16 cellular contexts compared by ENCODE assay signal in the genomic region with DNA sequence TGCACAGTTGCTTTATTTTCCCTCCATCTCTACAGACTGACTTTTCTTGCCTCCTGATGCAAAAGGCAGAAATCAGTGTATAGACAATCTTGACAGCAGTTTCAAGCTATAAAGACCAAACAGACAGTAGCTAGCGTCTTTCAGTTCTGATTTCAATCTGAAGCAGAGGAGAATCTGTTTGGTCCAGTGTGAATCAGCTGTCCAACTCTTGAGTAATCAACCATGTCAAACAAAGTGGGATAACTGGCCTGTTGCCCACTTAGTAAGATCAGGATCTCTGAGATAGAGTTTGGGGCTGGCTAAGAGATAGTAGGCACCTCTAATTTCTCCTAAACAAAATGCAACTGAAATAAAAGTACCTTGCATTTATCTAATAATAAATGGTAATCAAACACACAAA.
DNase-seq lines count a peak whose midpoint lies in the region; ATAC-seq and TF ChIP-seq lines count a peak whose summit lies in the region.
"Had no signal": no experiment of that assay in that cellular context is flagged by ENCODE, and none has a peak within 500 bp of the region (broad histone marks: within the 10 kb centered on the region; RNA-seq: fewer than 3 reads in every experiment).

No MANE protein-coding gene starts in this region.

- H3K36me3 Mint-ChIP-seq in activated naive CD8-positive, alpha-beta T cell treated with anti-CD3 and anti-CD28 coated beads for 36 hours: no peaks in the 10 kb centered on the region
- H3K36me3 Mint-ChIP-seq: CD4-positive, alpha-beta memory T cell had no signal

- H3K4me1 ChIP-seq in OCI-LY7 (ENCODE audit: insufficient read depth, low read length, poor library complexity, severe bottlenecking): no peaks in the 10 kb centered on the region
- H3K4me1 ChIP-seq in PC-3 (ENCODE audit: insufficient read depth, low read length): peaks cover 3% of the 10 kb centered on the region; the same call in 1 of the 2 replicates
- H3K4me1 ChIP-seq in esophagus squamous epithelium: no peaks in the 10 kb centered on the region
- H3K4me1 ChIP-seq: HAP-1 had no signal

- POLR2A ChIA-PET in OCI-LY7 (lab: Charles Lee): interaction anchor here (0.6 to 1.8 kb wide), 3 partner anchors 11 to 13 kb away, joined by 3 to 8 read pairs (median 3); no protein-coding TSS in a partner anchor
- POLR2A ChIA-PET in PC-3 (lab: Charles Lee; ENCODE audit: unreplicated experiment): no interaction called here

- H3K9me2 ChIP-seq in OCI-LY7 (ENCODE audit: insufficient read depth, low read length): no peaks in the 10 kb centered on the region
- H3K9me2 ChIP-seq in PC-3 (replicated peaks; ENCODE audit: low read length): no peaks in the 10 kb centered on the region

- H3K4me1 Mint-ChIP-seq in activated naive CD8-positive, alpha-beta T cell treated with anti-CD3 and anti-CD28 coated beads for 36 hours: no peaks in the 10 kb centered on the region
- H3K4me1 Mint-ChIP-seq: CD4-positive, alpha-beta memory T cell had no signal

- WGBS in esophagus squamous epithelium, 2 donors: 35 to 75% methylated on average over 1 of the region's 1 CpG

- H3K36me3 ChIP-seq in OCI-LY7 (ENCODE audit: insufficient read depth, low read length): peaks cover 7% of the 10 kb centered on the region; the same call in 1 of the 2 replicates
- H3K36me3 ChIP-seq in PC-3 (ENCODE audit: low read depth, low read length): no peaks in the 10 kb centered on the region
- H3K36me3 ChIP-seq in esophagus squamous epithelium: no peaks in the 10 kb centered on the region
- H3K36me3 ChIP-seq: HAP-1 had no signal

- H3K27me3 Mint-ChIP-seq in activated naive CD8-positive, alpha-beta T cell treated with anti-CD3 and anti-CD28 coated beads for 36 hours: no peaks in the 10 kb centered on the region
- H3K27me3 Mint-ChIP-seq: CD4-positive, alpha-beta memory T cell had no signal

- intact Hi-C loops in OCI-LY7 (cut with micrococcal nuclease; ENCODE audit: unreplicated experiment) (no loop called here), PC-3 (cut with micrococcal nuclease) (loop anchor here (2.0 kb wide), 1 partner anchor 13 kb away; no protein-coding TSS in a partner anchor), esophagus squamous epithelium (cut with DNase I) (no loop called here)

- CTCF ChIA-PET in OCI-LY7 (lab: Charles Lee; ENCODE audit: unreplicated experiment): no interaction called here
- CTCF ChIA-PET in PC-3 (lab: Charles Lee): no interaction called here

- H3K79me2 ChIP-seq in OCI-LY7 (ENCODE audit: insufficient read depth, low read depth, low read length): no peaks in the 10 kb centered on the region
- no peaks in the 10 kb centered on the region for H3K79me2 ChIP-seq in PC-3 (ENCODE audit: low read length)

- H3K4me2 ChIP-seq in OCI-LY7 (ENCODE audit: low read length) (no peak overlapping the region), PC-3 (ENCODE audit: low read length) (no peak overlapping the region)

- no peak for TF ChIP-seq CTCF in OCI-LY7 (conservative IDR thresholded peaks at IDR 0.05; ENCODE audit: low read length)
- TF ChIP-seq CTCF in PC-3 (conservative IDR thresholded peaks at IDR 0.05; ENCODE audit: low read depth, low read length): no peak
- TF ChIP-seq CTCF in epithelial cell of proximal tubule (conservative IDR thresholded peaks at IDR 0.05; ENCODE audit: low read depth, low read length): no peak
- TF ChIP-seq CTCF in esophagus squamous epithelium (IDR thresholded peaks at IDR 0.05): no peak

- BruUV-seq in OCI-LY7 (replicated peaks; lab: Mats Ljungman, UMichigan): no TSS peak
- TSS peak; percentile 24 for BruUV-seq in PC-3 (replicated peaks; lab: Mats Ljungman, UMichigan)

- H2AFZ ChIP-seq in OCI-LY7 (ENCODE audit: low read length): peak overlapping the region; percentile 31; the same call in 1 of the 2 replicates
- no peak overlapping the region for H2AFZ ChIP-seq in PC-3 (ENCODE audit: low read length)

- no peak for TF ChIP-seq POLR2A in esophagus squamous epithelium (IDR thresholded peaks at IDR 0.05)

- H4K20me1 ChIP-seq in OCI-LY7 (ENCODE audit: insufficient read depth, low read length) (no peaks in the 10 kb centered on the region), PC-3 (ENCODE audit: low read length) (no peaks in the 10 kb centered on the region)

- H3K27ac ChIP-seq in OCI-LY7 (ENCODE audit: low read depth, low read length, poor library complexity, severe bottlenecking) (no peak overlapping the region), PC-3 (ENCODE audit: low read length) (no peak overlapping the region), esophagus squamous epithelium (no peak overlapping the region)

- H3K9ac ChIP-seq in PC-3 (ENCODE audit: low read length): no peak overlapping the region

- no peaks in the 10 kb centered on the region for H3F3A ChIP-seq in PC-3 (ENCODE audit: low read length, unreplicated experiment)

- H3K9me3 ChIP-seq in OCI-LY7 (ENCODE audit: low read length) (peaks cover 35% of the 10 kb centered on the region; the same call in 1 of the 2 replicates), PC-3 (ENCODE audit: low read length) (no peaks in the 10 kb centered on the region), esophagus squamous epithelium (no peaks in the 10 kb centered on the region)
- H3K9me3 ChIP-seq: HAP-1 had no signal

- DNase-seq in OCI-LY7 (ENCODE audit: low spot score) (no peak), PC-3 (peak; percentile 36), epithelial cell of proximal tubule (ENCODE audit: low read depth) (peak; percentile 15), renal cortical epithelial cell (ENCODE audit: low read depth) (peak; percentile 53), esophagus squamous epithelium (lab: John Stamatoyannopoulos, UW) (no peak)
- DNase-seq in activated naive CD8-positive, alpha-beta T cell treated with anti-CD3 and anti-CD28 coated beads for 36 hours: no peak
- DNase-seq: C1 segment of cervical spinal cord; Calu3; CD4-positive, alpha-beta memory T cell; COR-L47; DMS53; DMS79 treated with DMSO at 0.1 percent for 48 hours; GF-D8; GOT3; HFFc6 had no signal

- no peak overlapping the region for H3K4me3 ChIP-seq in OCI-LY7 (ENCODE audit: low read depth, low read length, poor library complexity, severe bottlenecking)
- no peak overlapping the region for H3K4me3 ChIP-seq in PC-3 (ENCODE audit: low read length)
- no peak overlapping the region for H3K4me3 ChIP-seq in epithelial cell of proximal tubule (ENCODE audit: low read depth, low read length)
- H3K4me3 ChIP-seq in esophagus squamous epithelium: no peak overlapping the region
- H3K4me3 ChIP-seq: HAP-1 had no signal

- H3K27me3 ChIP-seq in PC-3 (ENCODE audit: low read length) (no peaks in the 10 kb centered on the region), esophagus squamous epithelium (no peaks in the 10 kb centered on the region)

- H3K27ac Mint-ChIP-seq in activated naive CD8-positive, alpha-beta T cell treated with anti-CD3 and anti-CD28 coated beads for 36 hours: no peak overlapping the region
- H3K27ac Mint-ChIP-seq: CD4-positive, alpha-beta memory T cell; HFFc6 had no signal

- no peak overlapping the region for H3K4me3 Mint-ChIP-seq in activated naive CD8-positive, alpha-beta T cell treated with anti-CD3 and anti-CD28 coated beads for 36 hours
- H3K4me3 Mint-ChIP-seq: CD4-positive, alpha-beta memory T cell; HFFc6 had no signal

- H3K9me3 Mint-ChIP-seq in activated naive CD8-positive, alpha-beta T cell treated with anti-CD3 and anti-CD28 coated beads for 36 hours: peaks cover 14% of the 10 kb centered on the region

- peak; percentile 29; the same call in 1 of the 2 replicates for ATAC-seq in PC-3

Comparison
In these comparisons a context has a peak if more than half of its experiments do, and no peak if none do; other contexts are left out.
1. DNase-seq: peak in PC-3 (single experiment), epithelial cell of proximal tubule (single experiment) and renal cortical epithelial cell (single experiment); none in OCI-LY7 (single experiment), activated naive CD8-positive, alpha-beta T cell treated with anti-CD3 and anti-CD28 coated beads for 36 hours (single experiment) and esophagus squamous epithelium (single experiment).